In genomic region chr14:55026441-55026792, GRCh38 we compare ENCODE assay signal across 8 cellular contexts. TPM values are rescaled to one million over a fixed set of nuclear protein-coding genes. Genes with fewer than 3 reads are reported as not detected.
DNase-seq lines count a peak whose midpoint lies in the region; ATAC-seq, FAIRE-seq and TF ChIP-seq lines count a peak whose summit lies in the region.

No MANE protein-coding gene starts in this region.

- H4K20me1 ChIP-seq in osteoblast (ENCODE audit: insufficient read depth, low read length) = peaks cover 15% of the 10 kb centered on the region

- H3K9ac ChIP-seq in NT2/D1 (ENCODE audit: insufficient read length, low read depth) = peak overlapping the region; percentile 95

- no peaks in the 10 kb centered on the region for H3K27me3 Mint-ChIP-seq in CD4-positive, alpha-beta memory T cell
- no peaks in the 10 kb centered on the region for H3K27me3 Mint-ChIP-seq in endothelial cell (ENCODE audit: unreplicated experiment)

- no peak for DNase-seq in CD4-positive, alpha-beta memory T cell
- DNase-seq in NT2/D1 (ENCODE audit: low read depth, low spot score) (no peak), endothelial cell (ENCODE audit: low spot score) (no peak), osteoblast (ENCODE audit: insufficient read length, low spot score, missing footprints) (peak; percentile 66), NCI-H2107 treated with DMSO at 0.1 percent for 48 hours (lab: John Stamatoyannopoulos, UW; ENCODE audit: unreplicated experiment) (no peak), HTR-8/SVneo (ENCODE audit: insufficient read length, low spot score) (no peak), amniotic stem cell (lab: John Stamatoyannopoulos, UW) (no peak)

- peaks cover 37 to 53% (median 42%) of the 10 kb centered on the region in 4 donors for H3K4me1 Mint-ChIP-seq in CD4-positive, alpha-beta memory T cell
- H3K4me1 Mint-ChIP-seq in endothelial cell (ENCODE audit: unreplicated experiment) = peaks cover 44% of the 10 kb centered on the region

- intact Hi-C loops in CD4-positive, alpha-beta memory T cell (cut with micrococcal nuclease) = loop anchor here (2.0 kb wide), 2 partner anchors 124 to 462 kb away; partner anchors contain the start of gene GCH1

- H3K9me3 ChIP-seq in CD4-positive, alpha-beta memory T cell (ENCODE audit: control insufficient read depth in 1 of 2, low read length in 2 of 2) = no peaks in the 10 kb centered on the region
- no peaks in the 10 kb centered on the region for H3K9me3 ChIP-seq in NT2/D1 (ENCODE audit: insufficient read depth, low read length)
- H3K9me3 ChIP-seq in osteoblast (ENCODE audit: low read depth, low read length) = no peaks in the 10 kb centered on the region

- peaks cover 76% of the 10 kb centered on the region for H3K79me2 ChIP-seq in osteoblast (ENCODE audit: insufficient read depth, low read length)

- peak overlapping the region; percentile 87 to 95 (median 94) for H3K4me3 Mint-ChIP-seq in CD4-positive, alpha-beta memory T cell
- peak overlapping the region; percentile 90 for H3K4me3 Mint-ChIP-seq in endothelial cell (ENCODE audit: unreplicated experiment)

- POLR2A ChIA-PET in CD4-positive, alpha-beta memory T cell (lab: Charles Lee; ENCODE audit: partially characterized antibody) = interaction anchor here (0.6 to 3.4 kb wide), 15 partner anchors 11 to 1874 kb away, joined by 3 to 62 read pairs (median 4); partner anchors contain the start of genes GCH1, MAPK1IP1L, SAMD4A and TMEM260

- CTCF ChIA-PET in CD4-positive, alpha-beta memory T cell (lab: Charles Lee; ENCODE audit: partially characterized antibody) = interaction anchor here (1.0 to 2.1 kb wide), 7 partner anchors 11 to 420 kb away, joined by 3 to 16 read pairs (median 6); partner anchors contain the start of gene MAPK1IP1L

- H3K27ac ChIP-seq in CD4-positive, alpha-beta memory T cell (ENCODE audit: low read depth, low read length) = peak overlapping the region; percentile 89
- H3K27ac ChIP-seq in osteoblast (ENCODE audit: low read depth, low read length) = peak overlapping the region; percentile 88

- H3K9me3 Mint-ChIP-seq in CD4-positive, alpha-beta memory T cell = no peaks in the 10 kb centered on the region
- no peaks in the 10 kb centered on the region for H3K9me3 Mint-ChIP-seq in endothelial cell (ENCODE audit: unreplicated experiment)

- TF ChIP-seq CTCF in endothelial cell (IDR thresholded peaks at IDR 0.05; ENCODE audit: unreplicated experiment) = no peak
- no peak for TF ChIP-seq CTCF in osteoblast (IDR thresholded peaks at IDR 0.05; ENCODE audit: extremely low read depth, low read depth, low read length)

- ATAC-seq in HG02970 (IDR thresholded peaks at IDR 0.05; ENCODE audit: low FRiP score, unreplicated experiment) = no peak

- H3K36me3 ChIP-seq in CD4-positive, alpha-beta memory T cell (ENCODE audit: insufficient read depth, low read length) = no peaks in the 10 kb centered on the region
- peaks cover 27% of the 10 kb centered on the region for H3K36me3 ChIP-seq in NT2/D1 (ENCODE audit: insufficient read depth, insufficient read length, low read length)
- peaks cover 3% of the 10 kb centered on the region for H3K36me3 ChIP-seq in osteoblast (ENCODE audit: insufficient read depth, low read length)

- peaks cover 44% of the 10 kb centered on the region for H3K4me1 ChIP-seq in CD4-positive, alpha-beta memory T cell (ENCODE audit: insufficient read depth, low read length)
- H3K4me1 ChIP-seq in NT2/D1 (ENCODE audit: insufficient read depth, insufficient read length) (no peaks in the 10 kb centered on the region), osteoblast (ENCODE audit: insufficient read depth, low read length) (peaks cover 26% of the 10 kb centered on the region)

- peak overlapping the region; percentile 91 for H2AFZ ChIP-seq in osteoblast (ENCODE audit: low read length)

- H3K4me2 ChIP-seq in osteoblast (ENCODE audit: insufficient read depth, low read length) = peak overlapping the region; percentile 85

- H3K36me3 Mint-ChIP-seq in CD4-positive, alpha-beta memory T cell = peaks cover 0 to 12% of the 10 kb centered on the region in 2 donors
- no peaks in the 10 kb centered on the region for H3K36me3 Mint-ChIP-seq in endothelial cell (ENCODE audit: low read depth, unreplicated experiment)

- peak overlapping the region; percentile 62 to 70 for H3K4me3 ChIP-seq in CD4-positive, alpha-beta memory T cell (ENCODE audit: low read length in 2 of 2)
- H3K4me3 ChIP-seq in NT2/D1 (ENCODE audit: insufficient read length, low read depth) (peak overlapping the region; percentile 91), osteoblast (ENCODE audit: insufficient read depth, low read length) (peak overlapping the region; percentile 92)

- no peak for FAIRE-seq in HTR-8/SVneo (lab: Jason Lieb, UNC)

- H3K27me3 ChIP-seq in CD4-positive, alpha-beta memory T cell (ENCODE audit: insufficient read depth, low read length) = no peaks in the 10 kb centered on the region
- H3K27me3 ChIP-seq in NT2/D1 (ENCODE audit: insufficient read depth, insufficient read length) = no peaks in the 10 kb centered on the region
- H3K27me3 ChIP-seq in osteoblast (ENCODE audit: insufficient read depth, low read length) = no peaks in the 10 kb centered on the region

- H3K27ac Mint-ChIP-seq in CD4-positive, alpha-beta memory T cell = peak overlapping the region; percentile 87 to 98 (median 96)
- H3K27ac Mint-ChIP-seq in endothelial cell (ENCODE audit: unreplicated experiment) = peak overlapping the region; percentile 91

RNA-seq across cellular contexts. Expression of gene WDHD1, which starts 0.5 kb away (rescaled TPM):
- 1 to 10 TPM; 4.0 to 4.1 TPM for total RNA-seq in CD4-positive, alpha-beta memory T cell
- polyA plus RNA-seq in CD4-positive, alpha-beta memory T cell = 1 to 10 TPM; 1.4 to 3.3 TPM
- total RNA-seq in endothelial cell (ENCODE audit: unreplicated experiment) (15.0 TPM), osteoblast (4.3 and 9.4 TPM in 2 replicates)

RNA-seq across cellular contexts. Expression of gene SOCS4, which starts 0.6 kb away (rescaled TPM):
- 10 to 100 TPM; 19.2 to 24.5 TPM for total RNA-seq in CD4-positive, alpha-beta memory T cell
- polyA plus RNA-seq in CD4-positive, alpha-beta memory T cell = 1 to 10 TPM; 3.3 to 3.9 TPM
- total RNA-seq in endothelial cell (ENCODE audit: unreplicated experiment) (23.7 TPM), osteoblast (15.6 and 16.8 TPM in 2 replicates)

RNA-seq across cellular contexts. Expression of gene MAPK1IP1L, which starts 25.0 kb away (rescaled TPM):
- 10 to 100 TPM; 67.2 to 73.4 TPM for total RNA-seq in CD4-positive, alpha-beta memory T cell
- 10 to 100 TPM; 82.1 to 89.3 TPM for polyA plus RNA-seq in CD4-positive, alpha-beta memory T cell
- total RNA-seq in endothelial cell (ENCODE audit: unreplicated experiment) = 106 TPM
- total RNA-seq in osteoblast = 37.4 and 42.0 TPM in 2 replicates
